In the genomic region with DNA sequence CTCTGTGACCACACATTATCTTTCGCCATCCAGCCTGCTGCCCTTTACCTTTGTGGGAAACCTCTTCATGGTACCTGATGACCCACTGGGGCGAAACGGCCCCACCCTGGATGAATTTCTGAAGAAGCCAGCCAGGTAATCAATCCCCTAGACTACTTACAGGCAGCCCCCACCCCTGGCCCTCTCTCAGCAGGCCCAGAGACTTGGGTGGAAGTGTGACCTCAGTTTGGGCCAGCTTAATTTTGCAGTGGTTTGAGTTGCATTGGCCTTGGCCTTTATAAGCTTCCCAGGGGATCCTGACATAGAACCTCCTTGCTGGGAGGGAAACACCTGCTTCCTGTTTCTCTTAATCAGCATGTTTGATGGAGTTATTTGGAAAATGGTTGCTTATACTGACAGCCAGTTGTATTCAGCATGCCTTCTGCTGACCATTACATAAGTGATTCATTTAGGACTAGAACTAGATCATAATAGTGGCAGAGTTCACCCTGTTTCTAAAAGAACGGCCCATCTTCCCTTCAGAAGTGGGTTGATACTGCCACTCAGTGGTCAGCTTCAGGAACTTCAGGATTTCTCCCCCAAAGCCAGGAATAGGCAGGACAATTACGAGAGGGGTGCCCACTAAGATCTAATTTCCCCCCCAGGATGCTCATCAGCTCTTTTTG, we compare ENCODE assay signal across 2 cellular contexts.
TF ChIP-seq lines count a peak whose summit lies in the region.

No MANE protein-coding gene starts in this region.

TF ChIP-seq in SK-N-SH, 30 proteins besides CTCF, POLR2A, EP300 and RAD21:
- TF ChIP-seq YY1 (IDR thresholded peaks at IDR 0.05; ENCODE audit: low read depth) (no peak), POLR2AphosphoS5 (IDR thresholded peaks at IDR 0.05; ENCODE audit: low read depth, low read length) (peak; percentile 24; the same call in 1 of the 2 replicates), FOXM1 (IDR thresholded peaks at IDR 0.05; ENCODE audit: low read depth) (no peak), SMC3 (IDR thresholded peaks at IDR 0.05; ENCODE audit: low read depth, low read length) (peak; percentile 67)
TF ChIP-seq in SK-N-SH: peak in this region for 2.

TF ChIP-seq in HepG2, 621 proteins besides CTCF, POLR2A, EP300 and RAD21 (continues in another document):
- TF ChIP-seq MIER3 (CRISPR knock-in tag; IDR thresholded peaks at IDR 0.05; ENCODE audit: borderline replicate concordance) (no peak), SIN3B (IDR thresholded peaks at IDR 0.05; ENCODE audit: low read length) (peak; percentile 74), ZFP37 (CRISPR knock-in tag; IDR thresholded peaks at IDR 0.05; ENCODE audit: borderline replicate concordance) (peak; percentile 57; the same call in 1 of the 2 replicates), USF2 (IDR thresholded peaks at IDR 0.05; ENCODE audit: low read depth, low read length) (0 out of 2 replicates have a peak, but pooled peaks have one; percentile 15), USF2 (CRISPR knock-in tag; IDR thresholded peaks at IDR 0.05; ENCODE audit: borderline replicate concordance) (no peak), SAP130 (CRISPR knock-in tag; IDR thresholded peaks at IDR 0.05; ENCODE audit: low read depth) (peak; percentile 29; the same call in 1 of the 2 replicates), BCL3 (CRISPR knock-in tag; IDR thresholded peaks at IDR 0.05) (peak; percentile 21; the same call in 1 of the 2 replicates), ARID3A (IDR thresholded peaks at IDR 0.05; ENCODE audit: low read depth, low read length) (peak; percentile 54; the same call in 1 of the 2 replicates), ATF7-NPFF (CRISPR knock-in tag; IDR thresholded peaks at IDR 0.05; ENCODE audit: low read depth) (peak; percentile 50; the same call in 1 of the 2 replicates), GATAD1 (CRISPR knock-in tag; IDR thresholded peaks at IDR 0.05) (0 out of 2 replicates have a peak, but pooled peaks have one; percentile 30), SMARCC2 (IDR thresholded peaks at IDR 0.05) (no peak), TP53 (CRISPR knock-in tag; conservative IDR thresholded peaks at IDR 0.05) (no peak), FOXK2 (IDR thresholded peaks at IDR 0.05) (peak; percentile 25; the same call in 1 of the 2 replicates), TSC22D2 (CRISPR knock-in tag; IDR thresholded peaks at IDR 0.05; ENCODE audit: borderline replicate concordance) (peak; percentile 64; the same call in 1 of the 2 replicates), MTF1 (CRISPR knock-in tag; IDR thresholded peaks at IDR 0.05) (no peak), MED1 (CRISPR knock-in tag; IDR thresholded peaks at IDR 0.05) (peak; percentile 52; the same call in 1 of the 2 replicates), HMG20B (CRISPR knock-in tag; conservative IDR thresholded peaks at IDR 0.05) (0 out of 2 replicates have a peak, but pooled peaks have one; percentile 13), NR2F6 (IDR thresholded peaks at IDR 0.05) (no peak), NR2F6 (CRISPR knock-in tag; IDR thresholded peaks at IDR 0.05) (peak; percentile 39; the same call in 1 of the 2 replicates), ZNF33B (CRISPR knock-in tag; IDR thresholded peaks at IDR 0.05) (0 out of 2 replicates have a peak, but pooled peaks have one; percentile 86), ZNF205 (CRISPR knock-in tag; IDR thresholded peaks at IDR 0.05) (no peak), POLR2AphosphoS5 (IDR thresholded peaks at IDR 0.05; ENCODE audit: low read depth, low read length) (peak; percentile 39; the same call in 1 of the 2 replicates), ARNT2 (CRISPR knock-in tag; IDR thresholded peaks at IDR 0.05; ENCODE audit: low read depth) (peak; percentile 74; the same call in 1 of the 2 replicates), ZNF784 (CRISPR knock-in tag; IDR thresholded peaks at IDR 0.05; ENCODE audit: borderline replicate concordance) (0 out of 2 replicates have a peak, but pooled peaks have one; percentile 70), MEIS1 (CRISPR knock-in tag; IDR thresholded peaks at IDR 0.05; ENCODE audit: borderline replicate concordance) (no peak), HMGXB4 (CRISPR knock-in tag; IDR thresholded peaks at IDR 0.05; ENCODE audit: borderline replicate concordance in 1 of 2, low read depth in 1 of 2) (peak; percentile 63 to 76; a peak in 3 of 4 replicates), ZNF34 (CRISPR knock-in tag; IDR thresholded peaks at IDR 0.05; ENCODE audit: borderline replicate concordance) (no peak), ZNF83 (CRISPR knock-in tag; IDR thresholded peaks at IDR 0.05; ENCODE audit: borderline replicate concordance) (0 out of 2 replicates have a peak, but pooled peaks have one; percentile 17), NCOR1 (IDR thresholded peaks at IDR 0.05; ENCODE audit: borderline replicate concordance, low read length) (no peak), ASH2L (IDR thresholded peaks at IDR 0.05; ENCODE audit: insufficient read length, low read depth, low read length) (peak; percentile 63), ZFY (CRISPR knock-in tag; IDR thresholded peaks at IDR 0.05) (peak; percentile 40; the same call in 1 of the 2 replicates), FOXA3 (CRISPR knock-in tag; IDR thresholded peaks at IDR 0.05) (0 out of 2 replicates have a peak, but pooled peaks have one; percentile 29), ZFP90 (CRISPR knock-in tag; IDR thresholded peaks at IDR 0.05; ENCODE audit: borderline replicate concordance) (no peak), SIX1 (CRISPR knock-in tag; IDR thresholded peaks at IDR 0.05; ENCODE audit: borderline replicate concordance) (0 out of 2 replicates have a peak, but pooled peaks have one; percentile 53), PPARG (CRISPR knock-in tag; conservative IDR thresholded peaks at IDR 0.05) (peak; percentile 89), FOXC1 (CRISPR knock-in tag; IDR thresholded peaks at IDR 0.05; ENCODE audit: borderline replicate concordance) (no peak; the same call in 1 of the 2 replicates), LCORL (IDR thresholded peaks at IDR 0.05) (no peak), LCORL (CRISPR knock-in tag; IDR thresholded peaks at IDR 0.05) (no peak), PHF5A (CRISPR knock-in tag; IDR thresholded peaks at IDR 0.05; ENCODE audit: low read depth, unreplicated experiment) (peak; percentile 61)
- TF ChIP-seq, protein P1, sequence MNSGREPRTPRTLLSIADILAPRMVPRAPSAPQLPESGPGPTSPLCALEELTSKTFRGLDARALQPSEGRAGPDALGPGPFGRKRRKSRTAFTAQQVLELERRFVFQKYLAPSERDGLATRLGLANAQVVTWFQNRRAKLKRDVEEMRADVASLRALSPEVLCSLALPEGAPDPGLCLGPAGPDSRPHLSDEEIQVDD (CRISPR knock-in tag; IDR thresholded peaks at IDR 0.05; ENCODE audit: borderline replicate concordance): no peak
- TF ChIP-seq, protein P2, sequence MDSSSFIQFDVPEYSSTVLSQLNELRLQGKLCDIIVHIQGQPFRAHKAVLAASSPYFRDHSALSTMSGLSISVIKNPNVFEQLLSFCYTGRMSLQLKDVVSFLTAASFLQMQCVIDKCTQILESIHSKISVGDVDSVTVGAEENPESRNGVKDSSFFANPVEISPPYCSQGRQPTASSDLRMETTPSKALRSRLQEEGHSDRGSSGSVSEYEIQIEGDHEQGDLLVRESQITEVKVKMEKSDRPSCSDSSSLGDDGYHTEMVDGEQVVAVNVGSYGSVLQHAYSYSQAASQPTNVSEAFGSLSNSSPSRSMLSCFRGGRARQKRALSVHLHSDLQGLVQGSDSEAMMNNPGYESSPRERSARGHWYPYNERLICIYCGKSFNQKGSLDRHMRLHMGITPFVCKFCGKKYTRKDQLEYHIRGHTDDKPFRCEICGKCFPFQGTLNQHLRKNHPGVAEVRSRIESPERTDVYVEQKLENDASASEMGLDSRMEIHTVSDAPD (CRISPR knock-in tag; IDR thresholded peaks at IDR 0.05): no peak
- TF ChIP-seq, protein P3, sequence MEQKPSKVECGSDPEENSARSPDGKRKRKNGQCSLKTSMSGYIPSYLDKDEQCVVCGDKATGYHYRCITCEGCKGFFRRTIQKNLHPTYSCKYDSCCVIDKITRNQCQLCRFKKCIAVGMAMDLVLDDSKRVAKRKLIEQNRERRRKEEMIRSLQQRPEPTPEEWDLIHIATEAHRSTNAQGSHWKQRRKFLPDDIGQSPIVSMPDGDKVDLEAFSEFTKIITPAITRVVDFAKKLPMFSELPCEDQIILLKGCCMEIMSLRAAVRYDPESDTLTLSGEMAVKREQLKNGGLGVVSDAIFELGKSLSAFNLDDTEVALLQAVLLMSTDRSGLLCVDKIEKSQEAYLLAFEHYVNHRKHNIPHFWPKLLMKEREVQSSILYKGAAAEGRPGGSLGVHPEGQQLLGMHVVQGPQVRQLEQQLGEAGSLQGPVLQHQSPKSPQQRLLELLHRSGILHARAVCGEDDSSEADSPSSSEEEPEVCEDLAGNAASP (CRISPR knock-in tag; IDR thresholded peaks at IDR 0.05; ENCODE audit: borderline replicate concordance): peak; percentile 69
- TF ChIP-seq, protein P4, sequence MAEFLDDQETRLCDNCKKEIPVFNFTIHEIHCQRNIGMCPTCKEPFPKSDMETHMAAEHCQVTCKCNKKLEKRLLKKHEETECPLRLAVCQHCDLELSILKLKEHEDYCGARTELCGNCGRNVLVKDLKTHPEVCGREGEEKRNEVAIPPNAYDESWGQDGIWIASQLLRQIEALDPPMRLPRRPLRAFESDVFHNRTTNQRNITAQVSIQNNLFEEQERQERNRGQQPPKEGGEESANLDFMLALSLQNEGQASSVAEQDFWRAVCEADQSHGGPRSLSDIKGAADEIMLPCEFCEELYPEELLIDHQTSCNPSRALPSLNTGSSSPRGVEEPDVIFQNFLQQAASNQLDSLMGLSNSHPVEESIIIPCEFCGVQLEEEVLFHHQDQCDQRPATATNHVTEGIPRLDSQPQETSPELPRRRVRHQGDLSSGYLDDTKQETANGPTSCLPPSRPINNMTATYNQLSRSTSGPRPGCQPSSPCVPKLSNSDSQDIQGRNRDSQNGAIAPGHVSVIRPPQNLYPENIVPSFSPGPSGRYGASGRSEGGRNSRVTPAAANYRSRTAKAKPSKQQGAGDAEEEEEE (CRISPR knock-in tag; IDR thresholded peaks at IDR 0.05; ENCODE audit: borderline replicate concordance): 0 out of 2 replicates have a peak, but pooled peaks have one; percentile 31
- TF ChIP-seq, protein P5, sequence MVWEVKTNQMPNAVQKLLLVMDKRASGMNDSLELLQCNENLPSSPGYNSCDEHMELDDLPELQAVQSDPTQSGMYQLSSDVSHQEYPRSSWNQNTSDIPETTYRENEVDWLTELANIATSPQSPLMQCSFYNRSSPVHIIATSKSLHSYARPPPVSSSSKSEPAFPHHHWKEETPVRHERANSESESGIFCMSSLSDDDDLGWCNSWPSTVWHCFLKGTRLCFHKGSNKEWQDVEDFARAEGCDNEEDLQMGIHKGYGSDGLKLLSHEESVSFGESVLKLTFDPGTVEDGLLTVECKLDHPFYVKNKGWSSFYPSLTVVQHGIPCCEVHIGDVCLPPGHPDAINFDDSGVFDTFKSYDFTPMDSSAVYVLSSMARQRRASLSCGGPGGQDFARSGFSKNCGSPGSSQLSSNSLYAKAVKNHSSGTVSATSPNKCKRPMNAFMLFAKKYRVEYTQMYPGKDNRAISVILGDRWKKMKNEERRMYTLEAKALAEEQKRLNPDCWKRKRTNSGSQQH (CRISPR knock-in tag; IDR thresholded peaks at IDR 0.05; ENCODE audit: low read depth): peak; percentile 26; the same call in 1 of the 2 replicates
